Comparison of ENCODE assay signal across 1 cellular context in genomic region chr18:10230072-10230471, GRCh38.
TF ChIP-seq lines count a peak whose summit lies in the region.

No MANE protein-coding gene starts in this region.

TF ChIP-seq in K562, 482 proteins besides CTCF, POLR2A, EP300 and RAD21 (continued from another document):
- TF ChIP-seq SAP30 (IDR thresholded peaks at IDR 0.05; ENCODE audit: borderline replicate concordance, insufficient read depth, low read depth, low read length, poor library complexity, severe bottlenecking), result no peak
- TF ChIP-seq, protein P1, sequence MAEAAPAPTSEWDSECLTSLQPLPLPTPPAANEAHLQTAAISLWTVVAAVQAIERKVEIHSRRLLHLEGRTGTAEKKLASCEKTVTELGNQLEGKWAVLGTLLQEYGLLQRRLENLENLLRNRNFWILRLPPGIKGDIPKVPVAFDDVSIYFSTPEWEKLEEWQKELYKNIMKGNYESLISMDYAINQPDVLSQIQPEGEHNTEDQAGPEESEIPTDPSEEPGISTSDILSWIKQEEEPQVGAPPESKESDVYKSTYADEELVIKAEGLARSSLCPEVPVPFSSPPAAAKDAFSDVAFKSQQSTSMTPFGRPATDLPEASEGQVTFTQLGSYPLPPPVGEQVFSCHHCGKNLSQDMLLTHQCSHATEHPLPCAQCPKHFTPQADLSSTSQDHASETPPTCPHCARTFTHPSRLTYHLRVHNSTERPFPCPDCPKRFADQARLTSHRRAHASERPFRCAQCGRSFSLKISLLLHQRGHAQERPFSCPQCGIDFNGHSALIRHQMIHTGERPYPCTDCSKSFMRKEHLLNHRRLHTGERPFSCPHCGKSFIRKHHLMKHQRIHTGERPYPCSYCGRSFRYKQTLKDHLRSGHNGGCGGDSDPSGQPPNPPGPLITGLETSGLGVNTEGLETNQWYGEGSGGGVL (CRISPR knock-in tag; IDR thresholded peaks at IDR 0.05), result no peak
